35 cellular contexts compared by ENCODE assay signal in genomic region chr6:132548746-132549463, GRCh38. TPM values are rescaled to one million over a fixed set of nuclear protein-coding genes. Genes with fewer than 3 reads are reported as not detected.
"Had no signal": no experiment of that assay in that cellular context is flagged by ENCODE, and none has a peak within 500 bp of the region (broad histone marks: within the 10 kb centered on the region; RNA-seq: fewer than 3 reads in every experiment).

No MANE protein-coding gene starts in this region.

- H3K4me3 ChIP-seq: MG63, Peyer's patch, SJSA1 had no signal

- H3K36me3 ChIP-seq: MG63, Peyer's patch, SJSA1 had no signal

- H3K27me3 ChIP-seq: Peyer's patch had no signal

- H3K4me2 ChIP-seq: SK-N-SH had no signal

- FAIRE-seq: bronchial epithelial cell had no signal

- H3K27ac ChIP-seq: Peyer's patch, SJSA1, VCaP had no signal

- H3K27ac Mint-ChIP-seq: activated CD4-positive, alpha-beta T cell treated with anti-CD3 and anti-CD28 coated beads, Interleukin-2, amount 10 ng/mL, durations not matched to agents 7 days and 5 days; activated CD8-positive, alpha-beta T cell treated with anti-CD3 and anti-CD28 coated beads, Interleukin-2, amount 10 ng/mL, durations not matched to agents 7 days and 5 days; activated naive CD4-positive, alpha-beta T cell treated with anti-CD3 and anti-CD28 coated beads for 36 hours; activated naive CD8-positive, alpha-beta T cell; activated naive CD8-positive, alpha-beta T cell treated with anti-CD3 and anti-CD28 coated beads, Interleukin-2, amount 50 U/mL, for 24 hours; activated T-cell treated with anti-CD3 and anti-CD28 coated beads, Interleukin-2, amount 50 U/mL, for 24 hours; activated T-helper 1 cell treated with anti-CD3 and anti-CD28 coated beads, Interleukin-12 subunit alpha, Interleukin-12 subunit beta, Interleukin-2, Interleukin-4 antibody, amounts not matched to agents 30 ng/mL and 10 ng/mL and 1 ng/mL, durations not matched to agents 14 hours and 24 hours and 36 hours; brain; T-helper 17 cell had no signal

- H3K4me1 ChIP-seq: Peyer's patch, SJSA1 had no signal

- H3K4me1 Mint-ChIP-seq: activated CD4-positive, alpha-beta T cell treated with anti-CD3 and anti-CD28 coated beads, Interleukin-2, amount 10 ng/mL, durations not matched to agents 7 days and 5 days; activated naive CD8-positive, alpha-beta T cell treated with anti-CD3 and anti-CD28 coated beads, Interleukin-2, amount 50 U/mL, for 24 hours; brain had no signal

- DNase-seq: activated CD4-positive, alpha-beta T cell treated with anti-CD3 and anti-CD28 coated beads, Interleukin-2, amount 10 ng/mL, durations not matched to agents 7 days and 5 days; activated CD4-positive, alpha-beta T cell treated with anti-CD3 and anti-CD28 coated beads, Interleukin-2, amount 50 U/mL, for 48 hours; activated CD4-positive, CD25-positive, alpha-beta regulatory T cell; activated CD8-positive, alpha-beta T cell treated with anti-CD3 and anti-CD28 coated beads, Interleukin-2, amount 10 ng/mL, durations not matched to agents 7 days and 5 days; activated gamma-delta T cell treated with Interleukin-2 at 50 U/mL for 16 hours; activated naive CD4-positive, alpha-beta T cell treated with anti-CD3 and anti-CD28 coated beads for 36 hours; activated naive CD8-positive, alpha-beta T cell treated with anti-CD3 and anti-CD28 coated beads, Interleukin-2, amount 50 U/mL, for 24 hours; activated T-cell treated with anti-CD3 and anti-CD28 coated beads, Interleukin-2, amount 50 U/mL, for 24 hours; anterior cingulate cortex; caudate nucleus; cerebellar nuclear complex; Kasumi-1; KG1; MG63; NCI-H1048; NCI-H1105 treated with DMSO at 0.1 percent for 48 hours; NCI-H1436; NCI-H1694; NCI-H1930; NCI-H2081 treated with DMSO at 0.1 percent for 48 hours; NCI-H510A; NCI-H526 treated with DMSO at 0.1 percent for 48 hours; NCI-H774; PC-3; Peyer's patch; RPMI8226; SHP77 treated with DMSO at 0.1 percent for 48 hours; SK-N-SH; T-helper 17 cell had no signal

- H3K36me3 Mint-ChIP-seq: activated naive CD8-positive, alpha-beta T cell; brain had no signal

- H3K9me3 Mint-ChIP-seq: activated CD4-positive, alpha-beta T cell treated with anti-CD3 and anti-CD28 coated beads, Interleukin-2, amount 10 ng/mL, durations not matched to agents 7 days and 5 days; activated naive CD4-positive, alpha-beta T cell treated with anti-CD3 and anti-CD28 coated beads for 36 hours; activated naive CD8-positive, alpha-beta T cell treated with anti-CD3 and anti-CD28 coated beads, Interleukin-2, amount 50 U/mL, for 24 hours; activated T-cell treated with anti-CD3 and anti-CD28 coated beads, Interleukin-2, amount 50 U/mL, for 24 hours; activated T-helper 1 cell treated with anti-CD3 and anti-CD28 coated beads, Interleukin-12 subunit alpha, Interleukin-12 subunit beta, Interleukin-2, Interleukin-4 antibody, amounts not matched to agents 30 ng/mL and 10 ng/mL and 1 ng/mL, durations not matched to agents 14 hours and 24 hours and 36 hours; brain had no signal

- ATAC-seq: activated CD8-positive, alpha-beta T cell treated with anti-CD3 and anti-CD28 coated beads, Interleukin-2, amount 10 ng/mL, durations not matched to agents 7 days and 5 days; activated naive CD8-positive, alpha-beta T cell treated with anti-CD3 and anti-CD28 coated beads, Interleukin-2, amount 50 U/mL, for 24 hours; PC-3; T-helper 17 cell had no signal

- H3K9me3 ChIP-seq: MG63, Peyer's patch, SJSA1, SK-N-SH had no signal

- H3K4me3 Mint-ChIP-seq: activated CD4-positive, alpha-beta T cell treated with anti-CD3 and anti-CD28 coated beads, Interleukin-2, amount 10 ng/mL, durations not matched to agents 7 days and 5 days; activated CD8-positive, alpha-beta T cell treated with anti-CD3 and anti-CD28 coated beads, Interleukin-2, amount 10 ng/mL, durations not matched to agents 7 days and 5 days; activated naive CD4-positive, alpha-beta T cell treated with anti-CD3 and anti-CD28 coated beads for 36 hours; activated naive CD8-positive, alpha-beta T cell; activated naive CD8-positive, alpha-beta T cell treated with anti-CD3 and anti-CD28 coated beads, Interleukin-2, amount 50 U/mL, for 24 hours; activated T-cell treated with anti-CD3 and anti-CD28 coated beads, Interleukin-2, amount 50 U/mL, for 24 hours; activated T-helper 1 cell treated with anti-CD3 and anti-CD28 coated beads, Interleukin-12 subunit alpha, Interleukin-12 subunit beta, Interleukin-2, Interleukin-4 antibody, amounts not matched to agents 30 ng/mL and 10 ng/mL and 1 ng/mL, durations not matched to agents 14 hours and 24 hours and 36 hours; brain; T-helper 17 cell had no signal

- H3K9me2 ChIP-seq: SK-N-SH had no signal

- H3K9ac ChIP-seq: SK-N-SH had no signal

RNA-seq across cellular contexts. Expression of gene TAAR8, which starts 3.6 kb away (rescaled TPM):
- total RNA-seq: activated CD4-positive, alpha-beta T cell treated with anti-CD3 and anti-CD28 coated beads, Interleukin-2, amount 10 ng/mL, durations not matched to agents 7 days and 5 days; activated CD8-positive, alpha-beta T cell treated with anti-CD3 and anti-CD28 coated beads, Interleukin-2, amount 10 ng/mL, durations not matched to agents 7 days and 5 days; activated naive CD4-positive, alpha-beta T cell treated with anti-CD3 and anti-CD28 coated beads for 36 hours; activated T-helper 1 cell treated with anti-CD3 and anti-CD28 coated beads, Interleukin-12 subunit alpha, Interleukin-12 subunit beta, Interleukin-2, Interleukin-4 antibody, amounts not matched to agents 30 ng/mL and 10 ng/mL and 1 ng/mL, durations not matched to agents 14 hours and 24 hours and 36 hours; bronchial epithelial cell; PC-3; Peyer's patch; SJSA1; T-helper 17 cell had no signal
- polyA plus RNA-seq: SK-N-SH had no signal

RNA-seq across cellular contexts. Expression of gene TAAR9, which starts 10.8 kb away (rescaled TPM):
- total RNA-seq: activated CD4-positive, alpha-beta T cell treated with anti-CD3 and anti-CD28 coated beads, Interleukin-2, amount 10 ng/mL, durations not matched to agents 7 days and 5 days; activated CD8-positive, alpha-beta T cell treated with anti-CD3 and anti-CD28 coated beads, Interleukin-2, amount 10 ng/mL, durations not matched to agents 7 days and 5 days; activated naive CD4-positive, alpha-beta T cell treated with anti-CD3 and anti-CD28 coated beads for 36 hours; activated T-helper 1 cell treated with anti-CD3 and anti-CD28 coated beads, Interleukin-12 subunit alpha, Interleukin-12 subunit beta, Interleukin-2, Interleukin-4 antibody, amounts not matched to agents 30 ng/mL and 10 ng/mL and 1 ng/mL, durations not matched to agents 14 hours and 24 hours and 36 hours; bronchial epithelial cell; PC-3; Peyer's patch; SJSA1; T-helper 17 cell had no signal
- polyA plus RNA-seq: SK-N-SH had no signal

RNA-seq across cellular contexts. Expression of gene TAAR6, which starts 21.2 kb away (rescaled TPM):
- total RNA-seq: activated CD4-positive, alpha-beta T cell treated with anti-CD3 and anti-CD28 coated beads, Interleukin-2, amount 10 ng/mL, durations not matched to agents 7 days and 5 days; activated CD8-positive, alpha-beta T cell treated with anti-CD3 and anti-CD28 coated beads, Interleukin-2, amount 10 ng/mL, durations not matched to agents 7 days and 5 days; activated naive CD4-positive, alpha-beta T cell treated with anti-CD3 and anti-CD28 coated beads for 36 hours; activated T-helper 1 cell treated with anti-CD3 and anti-CD28 coated beads, Interleukin-12 subunit alpha, Interleukin-12 subunit beta, Interleukin-2, Interleukin-4 antibody, amounts not matched to agents 30 ng/mL and 10 ng/mL and 1 ng/mL, durations not matched to agents 14 hours and 24 hours and 36 hours; bronchial epithelial cell; PC-3; Peyer's patch; SJSA1; T-helper 17 cell had no signal
- polyA plus RNA-seq: SK-N-SH had no signal

RNA-seq across cellular contexts. Expression of gene TAAR5, which starts 40.6 kb away (rescaled TPM):
- total RNA-seq: activated CD4-positive, alpha-beta T cell treated with anti-CD3 and anti-CD28 coated beads, Interleukin-2, amount 10 ng/mL, durations not matched to agents 7 days and 5 days; activated CD8-positive, alpha-beta T cell treated with anti-CD3 and anti-CD28 coated beads, Interleukin-2, amount 10 ng/mL, durations not matched to agents 7 days and 5 days; activated naive CD4-positive, alpha-beta T cell treated with anti-CD3 and anti-CD28 coated beads for 36 hours; activated T-helper 1 cell treated with anti-CD3 and anti-CD28 coated beads, Interleukin-12 subunit alpha, Interleukin-12 subunit beta, Interleukin-2, Interleukin-4 antibody, amounts not matched to agents 30 ng/mL and 10 ng/mL and 1 ng/mL, durations not matched to agents 14 hours and 24 hours and 36 hours; bronchial epithelial cell; PC-3; Peyer's patch; SJSA1; T-helper 17 cell had no signal
- polyA plus RNA-seq: SK-N-SH had no signal
